In the genomic region with DNA sequence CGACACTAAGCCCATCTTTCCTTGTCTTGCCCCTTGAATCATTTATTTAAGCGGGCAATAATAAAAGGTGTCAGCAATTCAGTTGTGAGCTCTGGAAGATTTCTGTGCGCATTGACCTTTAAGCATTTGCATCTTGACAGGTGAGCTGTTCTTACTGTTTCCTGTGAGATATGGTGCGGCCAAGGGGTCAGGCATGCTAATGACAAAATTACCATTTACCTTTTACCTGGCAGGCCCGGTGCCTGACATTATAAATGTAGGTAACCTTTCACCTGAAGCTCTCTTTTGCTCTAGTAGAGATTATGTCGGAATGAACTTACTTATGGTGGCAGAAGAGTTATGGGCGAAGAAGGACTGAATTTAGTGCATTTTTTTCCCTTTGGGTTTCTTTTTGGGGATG, we compare ENCODE assay signal across 24 cellular contexts.
"Had no signal": no experiment of that assay in that cellular context is flagged by ENCODE, and none has a peak within 500 bp of the region (broad histone marks: within the 10 kb centered on the region; RNA-seq: fewer than 3 reads in every experiment).

No MANE protein-coding gene starts in this region.

- H3K27me3 ChIP-seq: left lung, ovary, right lobe of liver, transverse colon had no signal

- H3K4me3 Mint-ChIP-seq: effector memory CD8-positive, alpha-beta T cell; naive thymus-derived CD4-positive, alpha-beta T cell; nephron; stimulated activated naive CD8-positive, alpha-beta T cell treated with anti-CD3 and anti-CD28 coated beads, Interleukin-15, amount 100 ng/mL, for 72 hours had no signal

- H3K4me3 ChIP-seq: coronary artery, esophagus squamous epithelium, left lung, ovary, right lobe of liver, suprapubic skin, transverse colon had no signal

- H3K9me3 ChIP-seq: esophagus squamous epithelium, left lung, ovary, right lobe of liver, suprapubic skin, transverse colon had no signal

- ATAC-seq: effector memory CD8-positive, alpha-beta T cell; left cardiac atrium; left lung; naive thymus-derived CD4-positive, alpha-beta T cell; right lobe of liver; stimulated activated naive CD8-positive, alpha-beta T cell treated with anti-CD3 and anti-CD28 coated beads, Interleukin-15, amount 100 ng/mL, for 72 hours had no signal

- DNase-seq: effector memory CD8-positive, alpha-beta T cell; erythroblast; esophagus squamous epithelium; foreskin melanocyte; head of caudate nucleus; left cardiac atrium; left lung; mesenchymal stem cell; midbrain; naive thymus-derived CD4-positive, alpha-beta T cell; occipital lobe; ovary; posterior cingulate gyrus; retina; right lobe of liver; small intestine; stimulated activated CD4-positive, alpha-beta T cell treated with anti-CD3 and anti-CD28 coated beads, Interleukin-15, amount 100 ng/mL, for 24 hours; stimulated activated CD4-positive, alpha-beta T cell treated with anti-CD3 and anti-CD28 coated beads, Interleukin-2, amount 100 ng/mL, for 48 hours; stimulated activated naive CD4-positive, alpha-beta T cell; stimulated activated naive CD8-positive, alpha-beta T cell treated with anti-CD3 and anti-CD28 coated beads, Interleukin-15, amount 100 ng/mL, for 72 hours; transverse colon had no signal

- H3K36me3 Mint-ChIP-seq: naive thymus-derived CD4-positive, alpha-beta T cell had no signal

- H3K9me3 Mint-ChIP-seq: effector memory CD8-positive, alpha-beta T cell; naive thymus-derived CD4-positive, alpha-beta T cell; nephron; stimulated activated naive CD8-positive, alpha-beta T cell treated with anti-CD3 and anti-CD28 coated beads, Interleukin-15, amount 100 ng/mL, for 72 hours had no signal

- H3K27ac ChIP-seq: coronary artery, esophagus squamous epithelium, left lung, ovary, right lobe of liver, suprapubic skin, transverse colon had no signal

- H3K27ac Mint-ChIP-seq: effector memory CD8-positive, alpha-beta T cell; naive thymus-derived CD4-positive, alpha-beta T cell; nephron; stimulated activated naive CD8-positive, alpha-beta T cell treated with anti-CD3 and anti-CD28 coated beads, Interleukin-15, amount 100 ng/mL, for 72 hours had no signal

- H3K4me1 ChIP-seq: esophagus squamous epithelium, left lung, right lobe of liver, suprapubic skin, transverse colon had no signal

- H3K4me1 Mint-ChIP-seq: naive thymus-derived CD4-positive, alpha-beta T cell; nephron; stimulated activated naive CD8-positive, alpha-beta T cell treated with anti-CD3 and anti-CD28 coated beads, Interleukin-15, amount 100 ng/mL, for 72 hours had no signal

- H3K36me3 ChIP-seq: esophagus squamous epithelium, left lung, ovary, right lobe of liver, suprapubic skin, transverse colon had no signal
